2 cellular contexts compared by ENCODE assay signal in the genomic region with DNA sequence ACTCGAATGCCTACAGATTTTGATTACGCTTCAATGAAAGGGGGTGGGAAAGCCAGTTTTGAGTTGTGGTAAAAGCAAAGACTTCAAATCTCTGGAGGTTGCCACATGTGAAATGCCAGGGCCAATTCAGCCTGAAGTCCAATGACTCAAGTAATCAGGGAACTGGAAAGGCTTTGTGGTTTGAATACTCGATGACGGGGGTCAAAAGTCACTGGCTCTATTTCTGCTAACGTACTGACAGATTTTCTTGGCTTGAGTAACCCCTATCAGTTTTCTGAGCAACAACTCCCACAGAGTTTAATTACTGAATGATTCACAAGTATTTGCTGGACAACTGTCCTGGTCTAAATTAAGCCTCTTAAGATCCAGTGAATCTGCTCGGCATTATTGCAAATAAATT.
TF ChIP-seq lines count a peak whose summit lies in the region.

No MANE protein-coding gene starts in this region.

TF ChIP-seq in HEK293, 187 proteins besides CTCF, POLR2A, EP300 and RAD21 (continued from another document and continues in another):
- TF ChIP-seq, protein P1, sequence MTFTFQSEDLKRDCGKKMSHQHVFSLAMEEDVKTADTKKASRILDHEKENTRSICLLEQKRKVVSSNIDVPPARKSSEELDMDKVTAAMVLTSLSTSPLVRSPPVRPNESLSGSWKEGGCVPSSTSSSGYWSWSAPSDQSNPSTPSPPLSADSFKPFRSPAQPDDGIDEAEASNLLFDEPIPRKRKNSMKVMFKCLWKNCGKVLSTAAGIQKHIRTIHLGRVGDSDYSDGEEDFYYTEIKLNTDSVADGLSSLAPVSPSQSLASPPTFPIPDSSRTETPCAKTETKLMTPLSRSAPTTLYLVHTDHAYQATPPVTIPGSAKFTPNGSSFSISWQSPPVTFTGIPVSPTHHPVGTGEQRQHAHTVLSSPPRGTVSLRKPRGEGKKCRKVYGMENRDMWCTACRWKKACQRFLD (tag by site-specific recombination; IDR thresholded peaks at IDR 0.05) = no peak
- TF ChIP-seq ZNF558 (tag by site-specific recombination; IDR thresholded peaks at IDR 0.05) (no peak), ZNF138 (tag by site-specific recombination; IDR thresholded peaks at IDR 0.05; ENCODE audit: borderline replicate concordance) (no peak), ZBTB20 (tag by site-specific recombination; IDR thresholded peaks at IDR 0.05) (no peak), MYNN (tag by site-specific recombination; IDR thresholded peaks at IDR 0.05; ENCODE audit: borderline replicate concordance) (no peak), ZNF521 (tag by site-specific recombination; IDR thresholded peaks at IDR 0.05) (no peak), ZBTB21 (tag by site-specific recombination; IDR thresholded peaks at IDR 0.05) (no peak), ZNF600 (tag by site-specific recombination; IDR thresholded peaks at IDR 0.05) (no peak), ZNF530 (tag by site-specific recombination; IDR thresholded peaks at IDR 0.05; ENCODE audit: low read depth) (no peak), ZNF747 (tag by site-specific recombination; IDR thresholded peaks at IDR 0.05) (no peak), ZNF629 (tag by site-specific recombination; IDR thresholded peaks at IDR 0.05) (peak; percentile 35; the same call in 1 of the 2 replicates), ZNF624 (tag by site-specific recombination; IDR thresholded peaks at IDR 0.05) (no peak), FEZF1 (tag by site-specific recombination; IDR thresholded peaks at IDR 0.05) (peak; percentile 76), ZFP69B (tag by site-specific recombination; IDR thresholded peaks at IDR 0.05) (no peak), HOXD13 (CRISPR knock-in tag; IDR thresholded peaks at IDR 0.05; ENCODE audit: borderline replicate concordance) (no peak), ZNF510 (tag by site-specific recombination; IDR thresholded peaks at IDR 0.05; ENCODE audit: insufficient replicate concordance) (no peak), HOXA7 (CRISPR knock-in tag; IDR thresholded peaks at IDR 0.05; ENCODE audit: borderline replicate concordance) (no peak), ZNF248 (tag by site-specific recombination; IDR thresholded peaks at IDR 0.05) (no peak), ZNF155 (tag by site-specific recombination; IDR thresholded peaks at IDR 0.05) (no peak), BCL11A (tag by site-specific recombination; IDR thresholded peaks at IDR 0.05; ENCODE audit: low read depth) (no peak), ZNF677 (tag by site-specific recombination; IDR thresholded peaks at IDR 0.05) (no peak), ZNF221 (tag by site-specific recombination; IDR thresholded peaks at IDR 0.05; ENCODE audit: borderline replicate concordance) (no peak), ZNF112 (tag by site-specific recombination; IDR thresholded peaks at IDR 0.05) (no peak)
- TF ChIP-seq, protein P2, sequence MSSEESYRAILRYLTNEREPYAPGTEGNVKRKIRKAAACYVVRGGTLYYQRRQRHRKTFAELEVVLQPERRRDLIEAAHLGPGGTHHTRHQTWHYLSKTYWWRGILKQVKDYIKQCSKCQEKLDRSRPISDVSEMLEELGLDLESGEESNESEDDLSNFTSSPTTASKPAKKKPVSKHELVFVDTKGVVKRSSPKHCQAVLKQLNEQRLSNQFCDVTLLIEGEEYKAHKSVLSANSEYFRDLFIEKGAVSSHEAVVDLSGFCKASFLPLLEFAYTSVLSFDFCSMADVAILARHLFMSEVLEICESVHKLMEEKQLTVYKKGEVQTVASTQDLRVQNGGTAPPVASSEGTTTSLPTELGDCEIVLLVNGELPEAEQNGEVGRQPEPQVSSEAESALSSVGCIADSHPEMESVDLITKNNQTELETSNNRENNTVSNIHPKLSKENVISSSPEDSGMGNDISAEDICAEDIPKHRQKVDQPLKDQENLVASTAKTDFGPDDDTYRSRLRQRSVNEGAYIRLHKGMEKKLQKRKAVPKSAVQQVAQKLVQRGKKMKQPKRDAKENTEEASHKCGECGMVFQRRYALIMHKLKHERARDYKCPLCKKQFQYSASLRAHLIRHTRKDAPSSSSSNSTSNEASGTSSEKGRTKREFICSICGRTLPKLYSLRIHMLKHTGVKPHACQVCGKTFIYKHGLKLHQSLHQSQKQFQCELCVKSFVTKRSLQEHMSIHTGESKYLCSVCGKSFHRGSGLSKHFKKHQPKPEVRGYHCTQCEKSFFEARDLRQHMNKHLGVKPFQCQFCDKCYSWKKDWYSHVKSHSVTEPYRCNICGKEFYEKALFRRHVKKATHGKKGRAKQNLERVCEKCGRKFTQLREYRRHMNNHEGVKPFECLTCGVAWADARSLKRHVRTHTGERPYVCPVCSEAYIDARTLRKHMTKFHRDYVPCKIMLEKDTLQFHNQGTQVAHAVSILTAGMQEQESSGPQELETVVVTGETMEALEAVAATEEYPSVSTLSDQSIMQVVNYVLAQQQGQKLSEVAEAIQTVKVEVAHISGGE (tag by site-specific recombination; conservative IDR thresholded peaks at IDR 0.05; ENCODE audit: low read depth) = no peak
- TF ChIP-seq, protein P3, sequence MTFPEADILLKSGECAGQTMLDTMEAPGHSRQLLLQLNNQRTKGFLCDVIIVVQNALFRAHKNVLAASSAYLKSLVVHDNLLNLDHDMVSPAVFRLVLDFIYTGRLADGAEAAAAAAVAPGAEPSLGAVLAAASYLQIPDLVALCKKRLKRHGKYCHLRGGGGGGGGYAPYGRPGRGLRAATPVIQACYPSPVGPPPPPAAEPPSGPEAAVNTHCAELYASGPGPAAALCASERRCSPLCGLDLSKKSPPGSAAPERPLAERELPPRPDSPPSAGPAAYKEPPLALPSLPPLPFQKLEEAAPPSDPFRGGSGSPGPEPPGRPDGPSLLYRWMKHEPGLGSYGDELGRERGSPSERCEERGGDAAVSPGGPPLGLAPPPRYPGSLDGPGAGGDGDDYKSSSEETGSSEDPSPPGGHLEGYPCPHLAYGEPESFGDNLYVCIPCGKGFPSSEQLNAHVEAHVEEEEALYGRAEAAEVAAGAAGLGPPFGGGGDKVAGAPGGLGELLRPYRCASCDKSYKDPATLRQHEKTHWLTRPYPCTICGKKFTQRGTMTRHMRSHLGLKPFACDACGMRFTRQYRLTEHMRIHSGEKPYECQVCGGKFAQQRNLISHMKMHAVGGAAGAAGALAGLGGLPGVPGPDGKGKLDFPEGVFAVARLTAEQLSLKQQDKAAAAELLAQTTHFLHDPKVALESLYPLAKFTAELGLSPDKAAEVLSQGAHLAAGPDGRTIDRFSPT (tag by site-specific recombination; IDR thresholded peaks at IDR 0.05) = peak; percentile 91
- TF ChIP-seq, protein P4, sequence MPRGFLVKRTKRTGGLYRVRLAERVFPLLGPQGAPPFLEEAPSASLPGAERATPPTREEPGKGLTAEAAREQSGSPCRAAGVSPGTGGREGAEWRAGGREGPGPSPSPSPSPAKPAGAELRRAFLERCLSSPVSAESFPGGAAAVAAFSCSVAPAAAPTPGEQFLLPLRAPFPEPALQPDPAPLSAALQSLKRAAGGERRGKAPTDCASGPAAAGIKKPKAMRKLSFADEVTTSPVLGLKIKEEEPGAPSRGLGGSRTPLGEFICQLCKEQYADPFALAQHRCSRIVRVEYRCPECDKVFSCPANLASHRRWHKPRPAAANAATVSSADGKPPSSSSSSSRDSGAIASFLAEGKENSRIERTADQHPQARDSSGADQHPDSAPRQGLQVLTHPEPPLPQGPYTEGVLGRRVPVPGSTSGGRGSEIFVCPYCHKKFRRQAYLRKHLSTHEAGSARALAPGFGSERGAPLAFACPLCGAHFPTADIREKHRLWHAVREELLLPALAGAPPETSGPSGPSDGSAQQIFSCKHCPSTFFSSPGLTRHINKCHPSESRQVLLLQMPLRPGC (tag by site-specific recombination; IDR thresholded peaks at IDR 0.05) = no peak

TF ChIP-seq in SK-N-SH, 30 proteins besides CTCF, POLR2A, EP300 and RAD21 (continued from another document):
- 0 out of 2 replicates have a peak, but pooled peaks have one; percentile 11 for TF ChIP-seq JUND (IDR thresholded peaks at IDR 0.05)
- peak; percentile 59; the same call in 1 of the 2 replicates for TF ChIP-seq NFIC (IDR thresholded peaks at IDR 0.05; ENCODE audit: borderline replicate concordance)
- no peak for TF ChIP-seq SIN3A (IDR thresholded peaks at IDR 0.05; ENCODE audit: borderline replicate concordance, low read depth, low read length)
- TF ChIP-seq, protein P5, sequence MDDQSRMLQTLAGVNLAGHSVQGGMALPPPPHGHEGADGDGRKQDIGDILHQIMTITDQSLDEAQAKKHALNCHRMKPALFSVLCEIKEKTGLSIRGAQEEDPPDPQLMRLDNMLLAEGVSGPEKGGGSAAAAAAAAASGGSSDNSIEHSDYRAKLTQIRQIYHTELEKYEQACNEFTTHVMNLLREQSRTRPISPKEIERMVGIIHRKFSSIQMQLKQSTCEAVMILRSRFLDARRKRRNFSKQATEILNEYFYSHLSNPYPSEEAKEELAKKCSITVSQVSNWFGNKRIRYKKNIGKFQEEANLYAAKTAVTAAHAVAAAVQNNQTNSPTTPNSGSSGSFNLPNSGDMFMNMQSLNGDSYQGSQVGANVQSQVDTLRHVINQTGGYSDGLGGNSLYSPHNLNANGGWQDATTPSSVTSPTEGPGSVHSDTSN (IDR thresholded peaks at IDR 0.05) = peak; percentile 67
- TF ChIP-seq, protein P6, sequence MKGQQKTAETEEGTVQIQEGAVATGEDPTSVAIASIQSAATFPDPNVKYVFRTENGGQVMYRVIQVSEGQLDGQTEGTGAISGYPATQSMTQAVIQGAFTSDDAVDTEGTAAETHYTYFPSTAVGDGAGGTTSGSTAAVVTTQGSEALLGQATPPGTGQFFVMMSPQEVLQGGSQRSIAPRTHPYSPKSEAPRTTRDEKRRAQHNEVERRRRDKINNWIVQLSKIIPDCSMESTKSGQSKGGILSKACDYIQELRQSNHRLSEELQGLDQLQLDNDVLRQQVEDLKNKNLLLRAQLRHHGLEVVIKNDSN (IDR thresholded peaks at IDR 0.05; ENCODE audit: borderline replicate concordance, low read depth) = no peak
- TF ChIP-seq POLR2AphosphoS5 (IDR thresholded peaks at IDR 0.05; ENCODE audit: low read depth, low read length) = peak; percentile 18; the same call in 1 of the 2 replicates
- peak; percentile 68 for TF ChIP-seq TCF12 (IDR thresholded peaks at IDR 0.05)
- no peak for TF ChIP-seq FOXJ3 (CRISPR knock-in tag; IDR thresholded peaks at IDR 0.05)
- peak; percentile 19; the same call in 1 of the 2 replicates for TF ChIP-seq TEAD4 (IDR thresholded peaks at IDR 0.05; ENCODE audit: borderline replicate concordance, insufficient read depth)
- 0 out of 2 replicates have a peak, but pooled peaks have one; percentile 4 for TF ChIP-seq MEF2A (IDR thresholded peaks at IDR 0.05; ENCODE audit: borderline replicate concordance, low read depth)
- no peak for TF ChIP-seq FOXM1 (IDR thresholded peaks at IDR 0.05; ENCODE audit: low read depth)
- TF ChIP-seq CHD2 (IDR thresholded peaks at IDR 0.05; ENCODE audit: low read length, partially characterized antibody) = no peak
- TF ChIP-seq, protein P7, sequence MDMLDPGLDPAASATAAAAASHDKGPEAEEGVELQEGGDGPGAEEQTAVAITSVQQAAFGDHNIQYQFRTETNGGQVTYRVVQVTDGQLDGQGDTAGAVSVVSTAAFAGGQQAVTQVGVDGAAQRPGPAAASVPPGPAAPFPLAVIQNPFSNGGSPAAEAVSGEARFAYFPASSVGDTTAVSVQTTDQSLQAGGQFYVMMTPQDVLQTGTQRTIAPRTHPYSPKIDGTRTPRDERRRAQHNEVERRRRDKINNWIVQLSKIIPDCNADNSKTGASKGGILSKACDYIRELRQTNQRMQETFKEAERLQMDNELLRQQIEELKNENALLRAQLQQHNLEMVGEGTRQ (IDR thresholded peaks at IDR 0.05; ENCODE audit: borderline replicate concordance, low read depth, low read length) = no peak
- no peak for TF ChIP-seq NRF1 (IDR thresholded peaks at IDR 0.05; ENCODE audit: low read depth, low read length)
- TF ChIP-seq, protein P8, sequence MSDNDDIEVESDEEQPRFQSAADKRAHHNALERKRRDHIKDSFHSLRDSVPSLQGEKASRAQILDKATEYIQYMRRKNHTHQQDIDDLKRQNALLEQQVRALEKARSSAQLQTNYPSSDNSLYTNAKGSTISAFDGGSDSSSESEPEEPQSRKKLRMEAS (IDR thresholded peaks at IDR 0.05; ENCODE audit: low read depth) = no peak
